8 cellular contexts compared by ENCODE assay signal in genomic region chr1:68346192-68346808, GRCh38.
A peak's percentile ranks its signal among the peaks of the same experiment; 100 is the strongest.
DNase-seq lines count a peak whose midpoint lies in the region; ATAC-seq and TF ChIP-seq lines count a peak whose summit lies in the region.

No MANE protein-coding gene starts in this region.

- H3K36me3 ChIP-seq in heart right ventricle (no peaks in the 10 kb centered on the region), PC-3 (ENCODE audit: low read depth, low read length) (no peaks in the 10 kb centered on the region), uterus (no peaks in the 10 kb centered on the region), stomach (no peaks in the 10 kb centered on the region)

- no peak for TF ChIP-seq EP300 in stomach (IDR thresholded peaks at IDR 0.05)

- no peaks in the 10 kb centered on the region for H3K79me2 ChIP-seq in PC-3 (ENCODE audit: low read length)

- BruUV-seq in PC-3 (replicated peaks; lab: Mats Ljungman, UMichigan): no TSS peak

- TF ChIP-seq CTCF in heart right ventricle (IDR thresholded peaks at IDR 0.05) (peak in 8 of 9 donors; percentile 30 to 68 (median 55)), PC-3 (conservative IDR thresholded peaks at IDR 0.05; ENCODE audit: low read depth, low read length) (peak; percentile 80), uterus (IDR thresholded peaks at IDR 0.05) (peak; percentile 41 to 59 (median 50)), stomach (IDR thresholded peaks at IDR 0.05) (peak in 3 of 7 experiments; percentile 28 to 42 (median 34))

- H3K9me3 ChIP-seq in heart right ventricle (no peaks in the 10 kb centered on the region), right cardiac atrium (ENCODE audit: control insufficient read depth, low read length) (no peaks in the 10 kb centered on the region), PC-3 (ENCODE audit: low read length) (no peaks in the 10 kb centered on the region), uterus (no peaks in the 10 kb centered on the region), stomach (no peaks in the 10 kb centered on the region)

- POLR2A ChIA-PET in PC-3 (lab: Charles Lee; ENCODE audit: unreplicated experiment): interaction anchor here (0.6 kb wide), 1 partner anchor 25 kb away, joined by 3 read pairs; no protein-coding TSS in a partner anchor

- DNase-seq in heart right ventricle (no peak), right cardiac atrium (no peak), PC-3 (peak; percentile 58), foreskin melanocyte (peak; percentile 34), uterus (no peak), T-helper 9 cell (no peak), activated gamma-delta T cell (lab: John Stamatoyannopoulos, UW) (no peak), stomach (no peak)

- no peaks in the 10 kb centered on the region for H3F3A ChIP-seq in PC-3 (ENCODE audit: low read length, unreplicated experiment)

- no peaks in the 10 kb centered on the region for H3K9me2 ChIP-seq in PC-3 (replicated peaks; ENCODE audit: low read length)

- H3K4me3 ChIP-seq in heart right ventricle (no peak overlapping the region), right cardiac atrium (ENCODE audit: low read length) (no peak overlapping the region), PC-3 (ENCODE audit: low read length) (no peak overlapping the region), uterus (no peak overlapping the region), stomach (no peak overlapping the region)

- H4K20me1 ChIP-seq in PC-3 (ENCODE audit: low read length): no peaks in the 10 kb centered on the region

- CTCF ChIA-PET in PC-3 (lab: Charles Lee): interaction anchor here (0.6 to 2.1 kb wide), 3 partner anchors 38 to 226 kb away, joined by 3 to 11 read pairs (median 4); no protein-coding TSS in a partner anchor

- TF ChIP-seq POLR2A in uterus (IDR thresholded peaks at IDR 0.05) (no peak), stomach (IDR thresholded peaks at IDR 0.05) (no peak)

- H3K4me1 ChIP-seq in heart right ventricle (peaks cover 0 to 7% (median 0%) of the 10 kb centered on the region in 9 donors), right cardiac atrium (ENCODE audit: control insufficient read depth, insufficient read depth, low read length) (no peaks in the 10 kb centered on the region), PC-3 (ENCODE audit: insufficient read depth, low read length) (no peaks in the 10 kb centered on the region), uterus (no peaks in the 10 kb centered on the region), stomach (peaks cover 0 to 10% (median 3%) of the 10 kb centered on the region in 4 donors)

- H3K27me3 ChIP-seq in heart right ventricle (no peaks in the 10 kb centered on the region), right cardiac atrium (ENCODE audit: control insufficient read depth, insufficient read depth) (no peaks in the 10 kb centered on the region), PC-3 (ENCODE audit: low read length) (0 out of 2 replicates have a peak, but pooled peaks cover 4% of the 10 kb centered on the region), uterus (no peaks in the 10 kb centered on the region), stomach (no peaks in the 10 kb centered on the region)

- H3K9ac ChIP-seq in PC-3 (ENCODE audit: low read length): no peak overlapping the region

- H2AFZ ChIP-seq in PC-3 (ENCODE audit: low read length): no peak overlapping the region

- intact Hi-C loops in heart right ventricle (cut with DNase I): loop anchor here in 4 of 10 donors (10.0 kb wide), 3 partner anchors 231 to 581 kb away; no protein-coding TSS in a partner anchor
- intact Hi-C loops in right cardiac atrium (cut with DNase I): loop anchor here in 2 of 4 donors (2.0 to 10.0 kb wide), 2 partner anchors 229 to 491 kb away; no protein-coding TSS in a partner anchor
- intact Hi-C loops in PC-3 (cut with micrococcal nuclease): loop anchor here (1.0 to 2.0 kb wide), 2 partner anchors 39 to 226 kb away; no protein-coding TSS in a partner anchor
- intact Hi-C loops in uterus (cut with DNase I; ENCODE audit: low total_unique reads): loop anchor here (5.0 kb wide), 1 partner anchor 229 kb away; no protein-coding TSS in a partner anchor
- intact Hi-C loops in stomach (cut with DNase I; ENCODE audit: low total_unique reads): loop anchor here (10.0 kb wide), 1 partner anchor 491 kb away; no protein-coding TSS in a partner anchor

- no peak overlapping the region for H3K4me2 ChIP-seq in PC-3 (ENCODE audit: low read length)

- no peak for ATAC-seq in heart right ventricle
- no peak for ATAC-seq in right cardiac atrium
- 0 out of 2 replicates have a peak, but pooled peaks have one; percentile 22 for ATAC-seq in PC-3

- H3K27ac ChIP-seq in heart right ventricle (no peak overlapping the region), right cardiac atrium (ENCODE audit: low read length) (no peak overlapping the region), PC-3 (ENCODE audit: low read length) (no peak overlapping the region), uterus (no peak overlapping the region), stomach (no peak overlapping the region)

- 39% methylated on average over 3 of the region's 3 CpGs for WGBS in heart right ventricle, 2 donors
- WGBS in right cardiac atrium: 34% methylated on average over 3 of the region's 3 CpGs
- 56 to 62% (median 59%) methylated on average over 3 of the region's 3 CpGs for WGBS in stomach, 5 donors

Comparison
In these comparisons a context has a peak if more than half of its experiments do, and no peak if none do; other contexts are left out.
1. DNase-seq: peak in PC-3 (single experiment) and foreskin melanocyte (single experiment); none in heart right ventricle (0 of 2), right cardiac atrium (0 of 3), uterus (0 of 2), T-helper 9 cell (single experiment), activated gamma-delta T cell (single experiment) and stomach (single experiment).